ENCODE assay signal across 23 cellular contexts in genomic region chr5:147704544-147704943, GRCh38.
"Had no signal": no experiment of that assay in that cellular context is flagged by ENCODE, and none has a peak within 500 bp of the region (broad histone marks: within the 10 kb centered on the region; RNA-seq: fewer than 3 reads in every experiment).

No MANE protein-coding gene starts in this region.

- H3K79me2 ChIP-seq: hepatocyte had no signal

- H3K27me3 Mint-ChIP-seq: naive thymus-derived CD4-positive, alpha-beta T cell had no signal

- H3K4me2 ChIP-seq: hepatocyte had no signal

- H3K36me3 ChIP-seq: colonic mucosa, sigmoid colon, stomach, thoracic aorta, transverse colon had no signal

- H3K27me3 ChIP-seq: colonic mucosa, hepatocyte, sigmoid colon, stomach, transverse colon had no signal

- ATAC-seq: left cardiac atrium; naive thymus-derived CD4-positive, alpha-beta T cell had no signal

- H3K27ac ChIP-seq: colonic mucosa, hepatocyte, sigmoid colon, skin epidermis, stomach, thoracic aorta, transverse colon had no signal

- H3K4me3 ChIP-seq: colonic mucosa, hepatocyte, sigmoid colon, skin epidermis, stomach, thoracic aorta, transverse colon had no signal

- H2AFZ ChIP-seq: hepatocyte had no signal

- H3K4me1 ChIP-seq: colonic mucosa, sigmoid colon, stomach, transverse colon had no signal

- FAIRE-seq: endothelial cell of umbilical vein, kidney had no signal

- H3K9me3 Mint-ChIP-seq: endodermal cell had no signal

- H3K27ac Mint-ChIP-seq: endodermal cell; naive thymus-derived CD4-positive, alpha-beta T cell had no signal

- H3K9me3 ChIP-seq: colonic mucosa, sigmoid colon, stomach, thoracic aorta, transverse colon had no signal

- H3K4me3 Mint-ChIP-seq: endodermal cell; naive thymus-derived CD4-positive, alpha-beta T cell had no signal

- DNase-seq: colonic mucosa; dermis blood vessel endothelial cell; effector CD4-positive, alpha-beta T cell; endodermal cell; erythroblast; foreskin melanocyte; head of caudate nucleus; kidney; left cardiac atrium; mesendoderm; naive thymus-derived CD4-positive, alpha-beta T cell; posterior cingulate gyrus; sigmoid colon; stimulated activated CD4-positive, alpha-beta T cell treated with anti-CD3 and anti-CD28 coated beads, Interleukin-2, amount 100 ng/mL, for 24 hours; stimulated activated CD4-positive, alpha-beta T cell treated with anti-CD3 and anti-CD28 coated beads, Interleukin-4, amount 100 ng/mL, for 4 hours; stimulated activated naive CD4-positive, alpha-beta T cell; stomach; substantia nigra; transverse colon had no signal
